In genomic region chr1:22264464-22265330, GRCh38 we compare ENCODE assay signal across 20 cellular contexts.
"Had no signal": no experiment of that assay in that cellular context is flagged by ENCODE, and none has a peak within 500 bp of the region (broad histone marks: within the 10 kb centered on the region; RNA-seq: fewer than 3 reads in every experiment).

No MANE protein-coding gene starts in this region.

- ATAC-seq: activated CD8-positive, alpha-beta T cell treated with anti-CD3 and anti-CD28 coated beads, Interleukin-2, amount 10 ng/mL, durations not matched to agents 7 days and 5 days; activated T-cell treated with anti-CD3 and anti-CD28 coated beads, Interleukin-2, amount 50 U/mL, for 72 hours; effector memory CD8-positive, alpha-beta T cell; left cardiac atrium; lower lobe of right lung; stimulated activated effector memory CD8-positive, alpha-beta T cell treated with anti-CD3 and anti-CD28 coated beads, Interleukin-12 subunit alpha, Interleukin-12 subunit beta, amount 100 ng/mL, for 72 hours; T-helper 17 cell had no signal

- H3K4me3 ChIP-seq: breast epithelium, lower lobe of right lung, thyroid gland, uterus had no signal

- H3K27me3 ChIP-seq: breast epithelium, thyroid gland, uterus had no signal

- H3K4me1 ChIP-seq: breast epithelium, uterus had no signal

- H3K27ac ChIP-seq: breast epithelium, epithelial cell of prostate, lower lobe of right lung, thyroid gland, uterus had no signal

- DNase-seq: activated B cell treated with CpG ODN at 0.5 μM for 24 hours; activated CD4-positive, alpha-beta T cell treated with anti-CD3 and anti-CD28 coated beads for 48 hours; activated CD8-positive, alpha-beta memory T cell treated with anti-CD3 and anti-CD28 coated beads, Interleukin-2, amount 50 U/mL, for 4 hours; activated CD8-positive, alpha-beta T cell treated with anti-CD3 and anti-CD28 coated beads, Interleukin-2, amount 10 ng/mL, durations not matched to agents 7 days and 5 days; activated gamma-delta T cell; activated naive CD8-positive, alpha-beta T cell treated with anti-CD3 and anti-CD28 coated beads for 36 hours; activated T-cell treated with anti-CD3 and anti-CD28 coated beads, Interleukin-2, amount 50 U/mL, for 72 hours; cerebellar nuclear complex; effector memory CD8-positive, alpha-beta T cell; head of caudate nucleus; left cardiac atrium; lower lobe of right lung; naive B cell; nucleus accumbens; T-helper 17 cell; thyroid gland; uterus had no signal

- H3K36me3 ChIP-seq: breast epithelium, lower lobe of right lung, thyroid gland, uterus had no signal

- H3K9me3 ChIP-seq: breast epithelium, lower lobe of right lung, thyroid gland, uterus had no signal
